9 cellular contexts compared by ENCODE assay signal in the genomic region with DNA sequence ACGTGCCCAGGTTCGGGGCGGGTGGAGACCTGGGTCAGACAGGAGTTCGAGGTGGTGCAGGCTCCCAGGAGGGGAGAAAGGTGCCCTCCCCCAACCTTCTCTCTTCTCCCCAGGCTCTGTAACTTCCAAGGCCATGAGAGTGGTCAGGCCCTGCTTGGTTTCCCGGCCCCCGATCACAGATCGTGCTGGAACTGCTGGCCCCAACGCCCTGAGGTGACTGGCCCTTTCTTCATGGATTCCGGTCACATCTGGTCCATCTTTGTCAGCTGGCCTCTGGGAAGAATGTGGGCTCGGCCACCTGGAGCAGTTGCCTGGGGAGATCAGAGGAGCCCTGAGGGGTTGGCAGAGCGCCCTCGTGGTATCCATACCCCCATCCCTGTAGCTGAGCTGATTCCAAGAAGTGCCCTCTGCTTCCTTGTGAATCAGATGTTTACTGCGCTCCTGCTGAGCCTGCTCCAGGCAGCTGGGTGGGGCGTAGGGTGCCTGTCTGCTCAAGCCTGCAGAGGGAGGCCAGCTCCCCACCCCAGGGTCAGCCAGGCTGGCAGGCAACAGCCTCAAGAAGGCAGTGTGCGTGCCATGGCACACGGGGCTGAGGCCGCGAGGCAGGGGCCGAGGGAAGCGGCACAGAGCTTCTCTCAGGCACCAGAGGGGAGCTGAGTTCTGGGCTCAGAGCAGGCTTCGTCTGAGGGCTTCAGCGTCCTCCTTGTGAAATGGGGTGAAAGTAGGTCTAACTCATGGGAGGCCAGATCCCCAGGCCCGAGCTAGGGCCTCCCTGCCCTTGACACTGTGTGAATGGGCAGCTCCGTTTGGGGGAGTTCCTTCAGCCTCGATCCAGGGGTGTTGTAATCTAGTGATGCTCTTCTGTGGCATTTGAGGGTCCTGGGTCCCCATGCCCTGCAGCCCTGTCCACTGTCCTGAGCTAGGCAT. TPM values are rescaled to one million over a fixed set of nuclear protein-coding genes. Genes with fewer than 3 reads are reported as not detected.
DNase-seq lines count a peak whose midpoint lies in the region; ATAC-seq, FAIRE-seq and TF ChIP-seq lines count a peak whose summit lies in the region.
"Had no signal": no experiment of that assay in that cellular context is flagged by ENCODE, and none has a peak within 500 bp of the region (broad histone marks: within the 10 kb centered on the region; RNA-seq: fewer than 3 reads in every experiment).

No MANE protein-coding gene starts in this region.

- TF ChIP-seq POLR2A in prostate gland (IDR thresholded peaks at IDR 0.05): peak; percentile 58

- intact Hi-C loops in PC-3 (cut with micrococcal nuclease): no loop called here
- intact Hi-C loops in prostate gland (cut with DNase I): no loop called here

- H3K4me1 ChIP-seq in PC-3 (ENCODE audit: insufficient read depth, low read length) (peaks cover 26% of the 10 kb centered on the region), prostate gland (replicated peaks) (peaks cover 39% of the 10 kb centered on the region)

- 0 out of 2 replicates have a peak overlapping the region, but pooled peaks have one; percentile 7 for H3K4me2 ChIP-seq in PC-3 (ENCODE audit: low read length)

- H3K79me2 ChIP-seq in PC-3 (ENCODE audit: low read length): no peaks in the 10 kb centered on the region

- FAIRE-seq in urothelium cell line (lab: Jason Lieb, UNC): no peak
- FAIRE-seq: islet of Langerhans had no signal

- BruUV-seq in PC-3 (replicated peaks; lab: Mats Ljungman, UMichigan): no TSS peak

- H2AFZ ChIP-seq in PC-3 (ENCODE audit: low read length): no peak overlapping the region

- DNase-seq in Daoy (ENCODE audit: low read depth): peak; percentile 82
- peak; percentile 58 for DNase-seq in PC-3
- DNase-seq in fibroblast of gingiva (ENCODE audit: low read depth): peak; percentile 67
- DNase-seq in prostate gland (ENCODE audit: low spot score): peak; percentile 85
- DNase-seq in inferior parietal cortex (ENCODE audit: extremely low spot score): no peak
- DNase-seq in NCI-H2081 treated with DMSO at 0.1 percent for 48 hours (lab: John Stamatoyannopoulos, UW): no peak
- no peak for DNase-seq in urothelium cell line (ENCODE audit: low spot score)

- H3F3A ChIP-seq in PC-3 (ENCODE audit: low read length, unreplicated experiment): no peaks in the 10 kb centered on the region

- no peaks in the 10 kb centered on the region for H3K27me3 ChIP-seq in PC-3 (ENCODE audit: low read length)
- no peaks in the 10 kb centered on the region for H3K27me3 ChIP-seq in prostate gland (replicated peaks; ENCODE audit: insufficient read depth)

- no peaks in the 10 kb centered on the region for H3K9me3 ChIP-seq in PC-3 (ENCODE audit: low read length)
- H3K9me3 ChIP-seq in prostate gland: no peaks in the 10 kb centered on the region

- H4K20me1 ChIP-seq in PC-3 (ENCODE audit: low read length): no peaks in the 10 kb centered on the region

- ATAC-seq in PC-3 (peak; percentile 46), GM18873 (IDR thresholded peaks at IDR 0.05; ENCODE audit: low FRiP score, unreplicated experiment) (no peak)

- POLR2A ChIA-PET in PC-3 (lab: Charles Lee; ENCODE audit: unreplicated experiment): interaction anchor here (0.6 kb wide), 1 partner anchor 554 kb away, joined by 4 read pairs; no protein-coding TSS in a partner anchor

- TF ChIP-seq CTCF in PC-3 (conservative IDR thresholded peaks at IDR 0.05; ENCODE audit: low read depth, low read length) (no peak), prostate gland (IDR thresholded peaks at IDR 0.05) (peak in 2 of 4 experiments; percentile 4 to 25)

- no peaks in the 10 kb centered on the region for H3K36me3 ChIP-seq in PC-3 (ENCODE audit: low read depth, low read length)
- no peaks in the 10 kb centered on the region for H3K36me3 ChIP-seq in prostate gland

- no peaks in the 10 kb centered on the region for H3K9me2 ChIP-seq in PC-3 (replicated peaks; ENCODE audit: low read length)

- H3K27ac ChIP-seq in PC-3 (ENCODE audit: low read length): no peak overlapping the region
- peak overlapping the region; percentile 63 to 76 for H3K27ac ChIP-seq in prostate gland

- H3K9ac ChIP-seq in PC-3 (ENCODE audit: low read length): no peak overlapping the region

- H3K4me3 ChIP-seq in PC-3 (ENCODE audit: low read length) (no peak overlapping the region), prostate gland (no peak overlapping the region)

- CTCF ChIA-PET in PC-3 (lab: Charles Lee): no interaction called here

- 43% methylated on average over 22 of the region's 25 CpGs for WGBS in prostate gland

RNA-seq across cellular contexts. Expression of a gene that starts 3.6 kb away (rescaled TPM):
- total RNA-seq in Daoy (2014; rRNA removed; shearing (Covaris generic)): 14.0 and 16.9 TPM in 2 replicates
- 16.9 and 17.4 TPM in 2 replicates for total RNA-seq in PC-3 (2014; rRNA removed)
- total RNA-seq in prostate gland: 10 to 100 TPM; 24.3 to 41.3 TPM

RNA-seq across cellular contexts. Expression of a gene that starts 40.4 kb away (rescaled TPM):
- total RNA-seq in Daoy (2014; rRNA removed; shearing (Covaris generic)): 57.6 and 79.4 TPM in 2 replicates
- total RNA-seq in PC-3 (2014; rRNA removed) (56.5 and 77.8 TPM in 2 replicates), prostate gland (10 to 100 TPM; 54.8 to 94.0 TPM)

RNA-seq across cellular contexts. Expression of a gene that starts 47.1 kb away (rescaled TPM):
- 101 and 111 TPM in 2 replicates for total RNA-seq in Daoy (2014; rRNA removed; shearing (Covaris generic))
- total RNA-seq in PC-3 (2014; rRNA removed) (118 and 124 TPM in 2 replicates), prostate gland (100 to 1,000 TPM; 164 to 321 TPM)

Comparison
In these comparisons a context has a peak if more than half of its experiments do, and no peak if none do; other contexts are left out.
1. DNase-seq: peak in Daoy (single experiment), PC-3 (single experiment), fibroblast of gingiva (single experiment) and prostate gland (single experiment); none in inferior parietal cortex (single experiment), NCI-H2081 treated with DMSO at 0.1 percent for 48 hours (single experiment) and urothelium cell line (single experiment).